In genomic region chr5:181134259-181134658, GRCh38 we compare ENCODE assay signal across 2 cellular contexts.
TF ChIP-seq lines count a peak whose summit lies in the region.

No MANE protein-coding gene starts in this region.

TF ChIP-seq in SK-N-SH, 30 proteins besides CTCF, POLR2A, EP300 and RAD21 (continued from another document):
- TF ChIP-seq RCOR1 (IDR thresholded peaks at IDR 0.05; ENCODE audit: low read length) = no peak
- TF ChIP-seq MXI1 (IDR thresholded peaks at IDR 0.05; ENCODE audit: low read depth, low read length) = no peak
- TF ChIP-seq POLR2AphosphoS5 (IDR thresholded peaks at IDR 0.05; ENCODE audit: low read depth, low read length) = no peak
- TF ChIP-seq FOSL2 (IDR thresholded peaks at IDR 0.05; ENCODE audit: borderline replicate concordance, low read depth) = no peak
- no peak for TF ChIP-seq CHD2 (IDR thresholded peaks at IDR 0.05; ENCODE audit: low read length, partially characterized antibody)
- TF ChIP-seq TCF12 (IDR thresholded peaks at IDR 0.05) = no peak

TF ChIP-seq in SK-N-SH treated with all-trans-retinoic acid at 6 μM for 48 hours, 23 proteins besides CTCF, POLR2A, EP300 and RAD21 (continued from another document):
- TF ChIP-seq CSRNP3 (CRISPR knock-in tag; IDR thresholded peaks at IDR 0.05) (no peak), RARB (CRISPR knock-in tag; IDR thresholded peaks at IDR 0.05) (no peak), TOX (CRISPR knock-in tag; IDR thresholded peaks at IDR 0.05; ENCODE audit: borderline replicate concordance) (no peak), ZFP30 (CRISPR knock-in tag; IDR thresholded peaks at IDR 0.05) (no peak), ZNF8 (CRISPR knock-in tag; IDR thresholded peaks at IDR 0.05) (no peak), CREB5 (CRISPR knock-in tag; IDR thresholded peaks at IDR 0.05; ENCODE audit: low read depth) (no peak), POU6F1 (CRISPR knock-in tag; IDR thresholded peaks at IDR 0.05; ENCODE audit: borderline replicate concordance, low read depth) (no peak), ARNTL (CRISPR knock-in tag; IDR thresholded peaks at IDR 0.05; ENCODE audit: borderline replicate concordance, low read depth) (no peak), ZNF70 (CRISPR knock-in tag; IDR thresholded peaks at IDR 0.05) (no peak), ISL1 (CRISPR knock-in tag; IDR thresholded peaks at IDR 0.05) (no peak)
